ENCODE assay signal across 11 cellular contexts in the genomic region with DNA sequence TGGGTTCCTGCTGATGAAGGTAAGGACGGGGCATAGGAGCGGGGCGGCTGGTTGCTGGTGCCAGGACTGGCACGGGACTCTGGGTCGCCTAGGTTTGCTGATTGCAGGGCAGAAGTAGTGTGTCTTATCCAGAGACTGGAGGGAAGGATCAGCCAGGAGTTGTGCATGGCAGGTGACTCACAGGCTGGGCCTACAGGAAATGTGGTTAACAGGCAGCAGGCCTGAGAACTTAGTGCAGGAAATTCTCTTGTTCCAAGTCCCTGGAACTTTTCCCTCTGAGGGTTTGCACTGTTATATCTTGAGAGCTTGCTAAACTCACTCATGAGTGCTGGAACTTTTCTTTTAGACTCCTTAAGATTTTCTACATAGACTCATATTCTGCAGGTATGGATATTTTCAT.
DNase-seq lines count a peak whose midpoint lies in the region; ATAC-seq and TF ChIP-seq lines count a peak whose summit lies in the region.
"Had no signal": no experiment of that assay in that cellular context is flagged by ENCODE, and none has a peak within 500 bp of the region (broad histone marks: within the 10 kb centered on the region; RNA-seq: fewer than 3 reads in every experiment).

No MANE protein-coding gene starts in this region.

- no peak overlapping the region for H3K56ac ChIP-seq in mesendoderm (ENCODE audit: low read length)

- intact Hi-C loops in spleen (cut with DNase I; ENCODE audit: low total_unique reads): no loop called here

- H2BK5ac ChIP-seq in mesendoderm (ENCODE audit: low read length): no peak overlapping the region

- H3K4me3 ChIP-seq in choroid plexus epithelial cell (ENCODE audit: low read depth, low read length) (no peak overlapping the region), mesendoderm (ENCODE audit: low read length) (no peak overlapping the region), spleen (no peak overlapping the region)

- no peak overlapping the region for H4K5ac ChIP-seq in mesendoderm (ENCODE audit: low read length)

- H3K27me3 ChIP-seq in mesendoderm (ENCODE audit: insufficient read depth, low read length, poor library complexity): no peaks in the 10 kb centered on the region
- peaks cover 0 to 74% (median 0%) of the 10 kb centered on the region in 7 donors for H3K27me3 ChIP-seq in spleen (replicated peaks in 1 of 7)

- H3K79me1 ChIP-seq in mesendoderm (ENCODE audit: low read length): no peaks in the 10 kb centered on the region

- H3K9me3 ChIP-seq in spleen: no peaks in the 10 kb centered on the region

- H3K4ac ChIP-seq in mesendoderm (ENCODE audit: low read depth, low read length): no peak overlapping the region

- TF ChIP-seq CTCF in choroid plexus epithelial cell (conservative IDR thresholded peaks at IDR 0.05; ENCODE audit: low read depth, low read length) (no peak), spleen (IDR thresholded peaks at IDR 0.05 in 8 of 11, conservative IDR thresholded peaks at IDR 0.05 in 3 of 11) (no peak)

- WGBS in mesendoderm (ENCODE audit: extremely low coverage, insufficient coverage, low lambda C conversion rate): no CpG with 5 or more reads among the region's 5 CpGs
- WGBS in spleen, 5 donors: 85 to 90% (median 89%) methylated on average over 5 of the region's 5 CpGs

- H2BK120ac ChIP-seq in mesendoderm (ENCODE audit: low read depth, low read length): no peak overlapping the region

- H2AK5ac ChIP-seq in mesendoderm (ENCODE audit: low read length): no peak overlapping the region

- no peak overlapping the region for H3K23ac ChIP-seq in mesendoderm (ENCODE audit: low read length)

- no peak overlapping the region for H3K18ac ChIP-seq in mesendoderm (ENCODE audit: low read length)

- H3K4me1 ChIP-seq in mesendoderm (ENCODE audit: control insufficient read depth, low read depth, low read length) (no peaks in the 10 kb centered on the region), spleen (peaks cover 3 to 27% (median 15%) of the 10 kb centered on the region in 6 donors)

- H3K9ac ChIP-seq in mesendoderm (ENCODE audit: low read length): no peak overlapping the region

- H3K79me2 ChIP-seq in mesendoderm (ENCODE audit: control insufficient read depth, insufficient read depth, low read length): no peaks in the 10 kb centered on the region

- no peaks in the 10 kb centered on the region for H3K36me3 ChIP-seq in mesendoderm (ENCODE audit: control insufficient read depth, insufficient read depth, low read length)
- no peaks in the 10 kb centered on the region for H3K36me3 ChIP-seq in spleen

- H3K27ac ChIP-seq in mesendoderm (ENCODE audit: low read depth, low read length) (no peak overlapping the region), spleen (no peak overlapping the region)

- no peak overlapping the region for H2BK15ac ChIP-seq in mesendoderm (replicated peaks; ENCODE audit: low read depth)

- no peak overlapping the region for H4K8ac ChIP-seq in mesendoderm (ENCODE audit: low read depth, low read length)

- no peak overlapping the region for H3K4me2 ChIP-seq in mesendoderm (ENCODE audit: low read length)

- no peak for TF ChIP-seq POLR2A in spleen (IDR thresholded peaks at IDR 0.05)

- no peak for ATAC-seq in HG02623 (IDR thresholded peaks at IDR 0.05; ENCODE audit: unreplicated experiment)

- DNase-seq in EH (ENCODE audit: low read depth) (peak; percentile 92), NCI-H226 (peak; percentile 87), choroid plexus epithelial cell (ENCODE audit: low read depth) (peak; percentile 90), mesendoderm (peak; percentile 56), DMS79 (lab: John Stamatoyannopoulos, UW) (no peak), spleen (no peak), SHP77 (lab: John Stamatoyannopoulos, UW) (no peak)
- DNase-seq: activated gamma-delta T cell treated with Interleukin-2 at 50 U/mL for 16 hours, DMS79 treated with DMSO at 0.1 percent for 48 hours, NCI-H82 had no signal

Comparison
In these comparisons a context has a peak if more than half of its experiments do, and no peak if none do; other contexts are left out.
1. DNase-seq: peak in EH (single experiment), NCI-H226 (single experiment), choroid plexus epithelial cell (single experiment) and mesendoderm (single experiment); none in DMS79 (single experiment), spleen (single experiment) and SHP77 (0 of 2).